7 cellular contexts compared by ENCODE assay signal in the genomic region with DNA sequence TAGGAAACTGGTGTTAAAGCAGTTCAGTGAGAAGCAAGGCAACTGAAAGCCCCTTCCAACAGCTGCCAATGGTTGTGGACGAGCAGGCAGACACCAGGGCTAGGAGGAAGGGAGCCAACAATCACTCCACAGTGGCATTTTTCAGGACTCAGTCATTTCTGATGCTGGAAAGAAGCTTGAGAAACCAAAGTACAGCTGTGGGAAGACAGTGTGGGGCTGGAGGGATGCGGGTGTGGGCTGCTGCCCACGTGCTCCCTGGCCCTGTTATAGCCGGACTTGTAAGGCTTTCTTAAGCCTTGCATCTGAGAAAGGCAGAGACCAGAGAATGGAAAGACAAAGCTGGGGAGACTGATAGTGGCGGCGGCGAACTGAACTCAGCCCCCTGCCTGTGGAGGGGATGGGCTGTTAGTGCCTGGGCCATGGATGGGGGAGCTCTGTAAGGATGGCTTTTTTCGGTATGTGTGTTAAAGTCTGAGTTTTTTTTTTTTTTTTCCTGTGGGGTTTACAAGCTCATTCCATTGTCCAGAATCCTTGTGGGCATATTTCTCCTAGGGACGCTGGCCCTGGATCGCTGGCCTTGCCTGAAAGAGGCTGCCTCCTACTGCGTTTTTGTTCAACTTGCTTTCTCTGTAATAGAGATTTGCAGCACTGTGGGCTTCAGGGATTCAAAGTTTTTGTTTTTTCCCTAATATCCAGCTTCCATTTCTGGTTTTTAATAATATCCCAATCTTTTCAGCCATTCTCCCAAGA.
DNase-seq lines count a peak whose midpoint lies in the region; ATAC-seq and TF ChIP-seq lines count a peak whose summit lies in the region.

No MANE protein-coding gene starts in this region.

- H3K36me3 ChIP-seq in HUES64 (ENCODE audit: insufficient read depth, low read length) (no peaks in the 10 kb centered on the region), smooth muscle cell (ENCODE audit: low read depth) (no peaks in the 10 kb centered on the region)

- H3K27ac ChIP-seq in HUES64 (ENCODE audit: low read depth, low read length) (peak overlapping the region; percentile 24; the same call in 1 of the 2 replicates), smooth muscle cell (ENCODE audit: low read depth) (peak overlapping the region; percentile 97)

- H3K9me3 ChIP-seq in HUES64 (ENCODE audit: insufficient read depth, low read depth, low read length): no peaks in the 10 kb centered on the region
- no peaks in the 10 kb centered on the region for H3K9me3 ChIP-seq in smooth muscle cell (replicated peaks; ENCODE audit: low read depth)

- peaks cover 29% of the 10 kb centered on the region for H3F3A ChIP-seq in smooth muscle cell (ENCODE audit: low read depth)

- TF ChIP-seq CTCF in smooth muscle cell (IDR thresholded peaks at IDR 0.05; ENCODE audit: borderline replicate concordance, insufficient read depth, poor library complexity, severe bottlenecking): no peak

- H3K4me2 ChIP-seq in smooth muscle cell: peak overlapping the region; percentile 78

- H3K9ac ChIP-seq in HUES64 (ENCODE audit: low read depth, low read length) (peak overlapping the region; percentile 61; the same call in 1 of the 2 replicates), smooth muscle cell (ENCODE audit: low read depth) (peak overlapping the region; percentile 80)

- no peaks in the 10 kb centered on the region for H3K27me3 ChIP-seq in HUES64 (ENCODE audit: insufficient read depth, low read length)
- no peaks in the 10 kb centered on the region for H3K27me3 ChIP-seq in smooth muscle cell (ENCODE audit: low read depth)

- H3K4me1 ChIP-seq in HUES64 (ENCODE audit: insufficient read depth, low read length) (peaks cover 13% of the 10 kb centered on the region), smooth muscle cell (ENCODE audit: low read depth) (peaks cover 33% of the 10 kb centered on the region)

- DNase-seq in anterior cingulate cortex (lab: John Stamatoyannopoulos, UW): peak in 41 of 58 donors; percentile 8 to 81 (median 45)
- DNase-seq in hypothalamus (lab: John Stamatoyannopoulos, UW): peak in 32 of 51 donors; percentile 2 to 82 (median 40)
- DNase-seq in smooth muscle cell (lab: John Stamatoyannopoulos, UW; ENCODE audit: unreplicated experiment): peak; percentile 19
- no peak for DNase-seq in NCI-H2107 treated with DMSO at 0.1 percent for 48 hours (lab: John Stamatoyannopoulos, UW; ENCODE audit: unreplicated experiment)
- no peak for DNase-seq in DMS153 treated with DMSO at 0.1 percent for 48 hours (lab: John Stamatoyannopoulos, UW; ENCODE audit: unreplicated experiment)

- ATAC-seq in HG03520 (IDR thresholded peaks at IDR 0.05; ENCODE audit: unreplicated experiment): no peak

- no peak overlapping the region for H2AFZ ChIP-seq in smooth muscle cell (ENCODE audit: low read depth)

- no peaks in the 10 kb centered on the region for H4K20me1 ChIP-seq in smooth muscle cell (ENCODE audit: low read depth)

- 80% methylated on average over 11 of the region's 11 CpGs for WGBS in HUES64
- WGBS in smooth muscle cell (ENCODE audit: low lambda C conversion rate): 11% methylated on average over 11 of the region's 11 CpGs

- no peaks in the 10 kb centered on the region for H3K79me2 ChIP-seq in smooth muscle cell (ENCODE audit: low read depth)

- H3K4me3 ChIP-seq in HUES64 (ENCODE audit: low read length) (no peak overlapping the region), smooth muscle cell (peak overlapping the region; percentile 26)

Comparison
In these comparisons a context has a peak if more than half of its experiments do, and no peak if none do; other contexts are left out.
1. DNase-seq: peak in anterior cingulate cortex (41 of 58), hypothalamus (32 of 51) and smooth muscle cell (single experiment); none in NCI-H2107 treated with DMSO at 0.1 percent for 48 hours (single experiment) and DMS153 treated with DMSO at 0.1 percent for 48 hours (single experiment).